23 cellular contexts compared by ENCODE assay signal in the genomic region with DNA sequence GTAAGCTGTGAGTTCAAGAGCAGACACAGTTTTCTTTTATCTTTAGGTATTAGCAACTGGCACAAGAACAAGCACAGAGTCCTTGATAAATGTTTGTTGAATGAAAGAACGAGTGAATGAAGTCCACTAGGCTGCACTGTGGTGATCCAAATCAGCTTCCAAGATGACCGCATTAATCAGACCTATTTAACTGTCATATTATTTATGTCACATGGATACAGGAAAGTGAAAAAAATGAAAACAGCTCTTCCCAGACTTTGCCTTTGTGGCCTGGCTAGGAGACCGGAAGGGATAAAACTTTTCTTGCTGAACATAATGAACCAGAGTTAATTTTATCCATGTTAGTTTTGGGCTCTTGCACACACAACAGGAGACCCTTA.
DNase-seq lines count a peak whose midpoint lies in the region; ATAC-seq and TF ChIP-seq lines count a peak whose summit lies in the region.
"Had no signal": no experiment of that assay in that cellular context is flagged by ENCODE, and none has a peak within 500 bp of the region (broad histone marks: within the 10 kb centered on the region; RNA-seq: fewer than 3 reads in every experiment).

No MANE protein-coding gene starts in this region.

- H3K4me1 Mint-ChIP-seq in neural progenitor cell (peaks cover 3% of the 10 kb centered on the region), endothelial cell (ENCODE audit: unreplicated experiment) (peaks cover 20% of the 10 kb centered on the region)
- H3K4me1 Mint-ChIP-seq: CD14-positive monocyte; CD8-positive, alpha-beta memory T cell had no signal

- no peaks in the 10 kb centered on the region for H4K20me1 ChIP-seq in SK-N-SH (ENCODE audit: insufficient read depth)
- H4K20me1 ChIP-seq in neural progenitor cell (ENCODE audit: low read depth): no peaks in the 10 kb centered on the region
- H4K20me1 ChIP-seq: BLaER1 treated with 17β-estradiol and CSF1 and Interleukin-3, amounts not matched to agents 10 nM and 100 nM had no signal

- H3K36me3 Mint-ChIP-seq in neural progenitor cell (no peaks in the 10 kb centered on the region), endothelial cell (ENCODE audit: low read depth, unreplicated experiment) (no peaks in the 10 kb centered on the region)
- H3K36me3 Mint-ChIP-seq: CD14-positive monocyte; CD8-positive, alpha-beta memory T cell had no signal

- no peaks in the 10 kb centered on the region for H3K27me3 ChIP-seq in SK-N-SH (ENCODE audit: insufficient read depth)
- H3K27me3 ChIP-seq in neural progenitor cell: no peaks in the 10 kb centered on the region
- H3K27me3 ChIP-seq: BE2C had no signal

- H3K4me2 ChIP-seq in SK-N-SH (no peak overlapping the region), neural progenitor cell (no peak overlapping the region)
- H3K4me2 ChIP-seq: A549; BLaER1 treated with 17β-estradiol and CSF1 and Interleukin-3, amounts not matched to agents 10 nM and 100 nM had no signal

- no peak overlapping the region for H3K9ac ChIP-seq in SK-N-SH
- H3K9ac ChIP-seq in neural progenitor cell: no peak overlapping the region
- H3K9ac ChIP-seq: BLaER1 treated with 17β-estradiol and CSF1 and Interleukin-3, amounts not matched to agents 10 nM and 100 nM; GM23248 had no signal

- TF ChIP-seq CTCF in SK-N-SH (IDR thresholded peaks at IDR 0.05) (no peak), neural progenitor cell (IDR thresholded peaks at IDR 0.05) (no peak), endothelial cell (IDR thresholded peaks at IDR 0.05; ENCODE audit: unreplicated experiment) (no peak)

- H3K27ac Mint-ChIP-seq in neural progenitor cell: no peak overlapping the region
- H3K27ac Mint-ChIP-seq in endothelial cell (ENCODE audit: unreplicated experiment): no peak overlapping the region
- H3K27ac Mint-ChIP-seq: CD14-positive monocyte; CD4-positive, alpha-beta T cell; CD8-positive, alpha-beta memory T cell had no signal

- H3K4me3 ChIP-seq in SK-N-SH (ENCODE audit: low read depth in 2 of 2, low read length in 1 of 2): no peak overlapping the region
- no peak overlapping the region for H3K4me3 ChIP-seq in neural progenitor cell
- H3K4me3 ChIP-seq: A549; BLaER1 treated with 17β-estradiol and CSF1 and Interleukin-3, amounts not matched to agents 10 nM and 100 nM; GM12878; GM23248 had no signal

- no peak for ATAC-seq in SK-N-SH treated with all-trans-retinoic acid at 6 μM for 48 hours
- no peak for ATAC-seq in HG02938 (IDR thresholded peaks at IDR 0.05; ENCODE audit: unreplicated experiment)

- H3K4me1 ChIP-seq in SK-N-SH (ENCODE audit: control insufficient read depth in 1 of 2, insufficient read depth in 2 of 2, low read depth in 1 of 2, low read length in 1 of 2) (peaks cover 0 to 14% of the 10 kb centered on the region in 2 experiments; a peak in 2 of 4 replicates), neural progenitor cell (no peaks in the 10 kb centered on the region)
- H3K4me1 ChIP-seq: A549, BE2C had no signal

- 50% methylated on average over 3 of the region's 3 CpGs for WGBS in SK-N-SH (ENCODE audit: low lambda C conversion rate)

- POLR2A ChIA-PET in SK-N-SH (lab: Yijun Ruan, JAX): no interaction called here

- H3F3A ChIP-seq in SK-N-SH (replicated peaks; ENCODE audit: insufficient read depth): no peaks in the 10 kb centered on the region
- no peaks in the 10 kb centered on the region for H3F3A ChIP-seq in neural progenitor cell (ENCODE audit: low read depth)

- DNase-seq in SK-N-SH: no peak
- DNase-seq in dermis microvascular lymphatic vessel endothelial cell (ENCODE audit: low read depth in 2 of 2): peak; percentile 9 to 85
- peak; percentile 48 to 65 for DNase-seq in lung microvascular endothelial cell (ENCODE audit: low read depth in 2 of 2)
- DNase-seq in neural progenitor cell (ENCODE audit: low spot score): no peak
- no peak for DNase-seq in endothelial cell (ENCODE audit: low spot score)
- DNase-seq: 8988T; AML-193; BE2C; CD4-positive, alpha-beta T cell; CD8-positive, alpha-beta memory T cell; DMS 273 treated with DMSO at 0.1 percent for 48 hours; DMS79; EL; GDM1; H7; HCEC 1CT had no signal

- H3K9me3 ChIP-seq in SK-N-SH (no peaks in the 10 kb centered on the region), neural progenitor cell (ENCODE audit: low read depth) (no peaks in the 10 kb centered on the region)
- H3K9me3 ChIP-seq: A549, BE2C had no signal

- no peak for TF ChIP-seq EP300 in SK-N-SH (IDR thresholded peaks at IDR 0.05; ENCODE audit: borderline replicate concordance in 1 of 2, low read depth in 1 of 2, low read length in 1 of 2)

- 0 out of 2 replicates have a peak, but pooled peaks have one; percentile 6 for TF ChIP-seq RAD21 in SK-N-SH (IDR thresholded peaks at IDR 0.05; ENCODE audit: low read length)

- no peaks in the 10 kb centered on the region for H3K36me3 ChIP-seq in SK-N-SH (replicated peaks in 1 of 2; ENCODE audit: control insufficient read depth in 1 of 2, insufficient read depth in 2 of 2, low read length in 1 of 2)
- H3K36me3 ChIP-seq in neural progenitor cell: no peaks in the 10 kb centered on the region
- H3K36me3 ChIP-seq: BE2C; BLaER1 treated with 17β-estradiol and CSF1 and Interleukin-3, amounts not matched to agents 10 nM and 100 nM had no signal

- H3K27ac ChIP-seq in SK-N-SH (ENCODE audit: low read depth in 2 of 2, low read length in 1 of 2): no peak overlapping the region
- no peak overlapping the region for H3K27ac ChIP-seq in neural progenitor cell
- H3K27ac ChIP-seq: A549; BLaER1 treated with 17β-estradiol and CSF1 and Interleukin-3, amounts not matched to agents 10 nM and 100 nM; GM23248 had no signal

- H2AFZ ChIP-seq in SK-N-SH (ENCODE audit: low read depth): no peak overlapping the region
- H2AFZ ChIP-seq in neural progenitor cell (replicated peaks): no peak overlapping the region
- H2AFZ ChIP-seq: GM23248 had no signal

- no peaks in the 10 kb centered on the region for H3K9me2 ChIP-seq in SK-N-SH

- H3K9me3 Mint-ChIP-seq in neural progenitor cell (no peaks in the 10 kb centered on the region), endothelial cell (ENCODE audit: unreplicated experiment) (no peaks in the 10 kb centered on the region)
- H3K9me3 Mint-ChIP-seq: CD14-positive monocyte; CD4-positive, alpha-beta T cell had no signal

- H3K79me2 ChIP-seq in SK-N-SH (ENCODE audit: insufficient read depth) (no peaks in the 10 kb centered on the region), neural progenitor cell (ENCODE audit: low read depth) (no peaks in the 10 kb centered on the region)

- CTCF ChIA-PET in SK-N-SH (lab: Yijun Ruan, JAX): interaction anchor here (0.8 to 1.2 kb wide), 6 partner anchors 17 to 262 kb away, joined by 3 to 6 read pairs (median 4); no protein-coding TSS in a partner anchor

- H3K4me3 Mint-ChIP-seq in neural progenitor cell: no peak overlapping the region
- H3K4me3 Mint-ChIP-seq in endothelial cell (ENCODE audit: unreplicated experiment): no peak overlapping the region
- H3K4me3 Mint-ChIP-seq: CD14-positive monocyte; CD4-positive, alpha-beta T cell; CD8-positive, alpha-beta memory T cell had no signal

- H3K27me3 Mint-ChIP-seq in neural progenitor cell (ENCODE audit: insufficient read depth, low read depth): peaks cover 3% of the 10 kb centered on the region
- H3K27me3 Mint-ChIP-seq in endothelial cell (ENCODE audit: unreplicated experiment): peaks cover 4% of the 10 kb centered on the region

TF ChIP-seq in SK-N-SH, 30 proteins besides CTCF, POLR2A, EP300 and RAD21 (continues in another document):
- TF ChIP-seq MEF2A (IDR thresholded peaks at IDR 0.05; ENCODE audit: borderline replicate concordance, low read depth) (no peak), MXI1 (IDR thresholded peaks at IDR 0.05; ENCODE audit: low read depth, low read length) (no peak), JUND (IDR thresholded peaks at IDR 0.05) (no peak), RXRA (IDR thresholded peaks at IDR 0.05; ENCODE audit: borderline replicate concordance, low read depth) (no peak), NRF1 (IDR thresholded peaks at IDR 0.05; ENCODE audit: low read depth, low read length) (no peak)
- TF ChIP-seq, protein P1, sequence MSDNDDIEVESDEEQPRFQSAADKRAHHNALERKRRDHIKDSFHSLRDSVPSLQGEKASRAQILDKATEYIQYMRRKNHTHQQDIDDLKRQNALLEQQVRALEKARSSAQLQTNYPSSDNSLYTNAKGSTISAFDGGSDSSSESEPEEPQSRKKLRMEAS (IDR thresholded peaks at IDR 0.05; ENCODE audit: low read depth): no peak

TF ChIP-seq in SK-N-SH treated with all-trans-retinoic acid at 6 μM for 48 hours, 23 proteins besides CTCF, POLR2A, EP300 and RAD21:
- TF ChIP-seq PPARA (CRISPR knock-in tag; IDR thresholded peaks at IDR 0.05; ENCODE audit: borderline replicate concordance): no peak

Comparison
In these comparisons a context has a peak if more than half of its experiments do, and no peak if none do; other contexts are left out.
1. DNase-seq: peak in dermis microvascular lymphatic vessel endothelial cell (2 of 2) and lung microvascular endothelial cell (2 of 2); none in SK-N-SH (single experiment), neural progenitor cell (single experiment) and endothelial cell (single experiment).